In the genomic region with DNA sequence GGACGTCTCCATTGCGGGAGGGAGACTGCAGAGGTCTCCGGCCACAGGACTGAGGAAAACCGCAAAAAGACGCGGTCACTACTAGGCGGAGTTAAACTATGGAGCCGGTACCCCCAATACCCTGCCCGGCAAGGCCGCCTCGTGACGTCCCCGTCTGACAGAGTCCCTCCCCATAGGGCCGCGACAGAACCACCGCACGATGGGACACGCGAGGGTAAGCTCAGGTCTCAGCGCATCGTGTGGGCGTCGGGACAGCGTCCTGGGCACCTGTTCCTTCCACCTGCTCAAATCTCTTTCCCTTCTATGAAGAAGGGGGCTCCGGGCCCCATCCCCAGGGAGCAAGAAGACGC, we compare ENCODE assay signal across 8 cellular contexts. TPM values are rescaled to one million over a fixed set of nuclear protein-coding genes. Genes with fewer than 3 reads are reported as not detected.
DNase-seq lines count a peak whose midpoint lies in the region; ATAC-seq and TF ChIP-seq lines count a peak whose summit lies in the region.

No MANE protein-coding gene starts in this region.

- 0% methylated on average over 21 of the region's 26 CpGs for WGBS in right lobe of liver (ENCODE audit: insufficient coverage, low coverage, low lambda C conversion rate, missing lambda C conversion rate)

- no peaks in the 10 kb centered on the region for H3K9me3 ChIP-seq in colonic mucosa
- no peaks in the 10 kb centered on the region for H3K9me3 ChIP-seq in right lobe of liver

- DNase-seq in DMS114 treated with DMSO at 0.1 percent for 48 hours (lab: John Stamatoyannopoulos, UW; ENCODE audit: unreplicated experiment) (peak; percentile 61), HUDEP-2 (lab: John Stamatoyannopoulos, UW; ENCODE audit: unreplicated experiment in 76 of 76) (peak in 67 of 76 experiments; percentile 21 to 87 (median 69)), UCSD-AML1 (lab: John Stamatoyannopoulos, UW; ENCODE audit: unreplicated experiment) (peak; percentile 90), colonic mucosa (peak; percentile 65), right lobe of liver (peak; percentile 81 to 84 (median 83))
- peak; percentile 47 for DNase-seq in stimulated activated CD8-positive, alpha-beta memory T cell treated with anti-CD3 and anti-CD28 coated beads, Interleukin-12 subunit alpha, Interleukin-12 subunit beta, amount 100 ng/mL, for 24 hours (ENCODE audit: extremely low read depth)

- intact Hi-C loops in colonic mucosa (cut with DNase I) (loop anchor here (5.0 kb wide), 1 partner anchor 77 kb away; a partner anchor contains a TSS), right lobe of liver (cut with DNase I) (loop anchor here in 1 of 2 donors (10.0 kb wide), 1 partner anchor 96 kb away; no protein-coding TSS in a partner anchor)

- H3K4me3 ChIP-seq in colonic mucosa = peak overlapping the region; percentile 42
- H3K4me3 ChIP-seq in right lobe of liver = peak overlapping the region; percentile 68 to 80 (median 70)

- H3K27me3 ChIP-seq in colonic mucosa = no peaks in the 10 kb centered on the region
- H3K27me3 ChIP-seq in right lobe of liver = no peaks in the 10 kb centered on the region

- TF ChIP-seq CTCF in colonic mucosa (IDR thresholded peaks at IDR 0.05) = no peak
- TF ChIP-seq CTCF in right lobe of liver (IDR thresholded peaks at IDR 0.05) = no peak

- peak overlapping the region; percentile 77 to 92 for H3K9ac ChIP-seq in colonic mucosa (ENCODE audit: low read depth in 2 of 2, low read length in 2 of 2)

- ATAC-seq in GM21367 (IDR thresholded peaks at IDR 0.05; ENCODE audit: unreplicated experiment) (peak; percentile 9), right lobe of liver (peak; percentile 55 to 76 (median 64)), GM19328 (IDR thresholded peaks at IDR 0.05; ENCODE audit: unreplicated experiment) (no peak)

- H3K4me1 ChIP-seq in colonic mucosa (no peaks in the 10 kb centered on the region), right lobe of liver (peaks cover 0 to 49% (median 15%) of the 10 kb centered on the region in 4 donors)

- H3K27ac ChIP-seq in colonic mucosa = peak overlapping the region; percentile 97
- H3K27ac ChIP-seq in right lobe of liver = peak overlapping the region; percentile 94 to 99 (median 96)

- H3K36me3 ChIP-seq in colonic mucosa = no peaks in the 10 kb centered on the region
- no peaks in the 10 kb centered on the region for H3K36me3 ChIP-seq in right lobe of liver

- TF ChIP-seq POLR2A in right lobe of liver (IDR thresholded peaks at IDR 0.05) = no peak

RNA-seq across cellular contexts. Expression of a gene that starts 35.2 kb away (rescaled TPM):
- total RNA-seq in colonic mucosa (1 to 10 TPM in 1 of 2 donors, under 1 TPM in 1; 0.21 to 1.1 TPM), right lobe of liver (100 to 1,000 TPM in 1 of 6 experiments, 10 to 100 TPM in 5; 76.2 to 103 (median 89.3) TPM)

Comparison
In these comparisons a context has a peak if more than half of its experiments do, and no peak if none do; other contexts are left out.
1. RNA of a gene that starts 35.2 kb away (total RNA-seq): 76.2 to 103 TPM in right lobe of liver; 0.21 to 1.1 TPM in colonic mucosa; every median in the first group is over 10 times any median in the second.
2. Peak in every context shown above with its lines, with median percentiles within 50 percentile points of each other: DNase-seq.